In genomic region chr6:37170273-37171140, GRCh38 we compare ENCODE assay signal across 8 cellular contexts. TPM values are rescaled to one million over a fixed set of nuclear protein-coding genes. Genes with fewer than 3 reads are reported as not detected.
DNase-seq lines count a peak whose midpoint lies in the region; ATAC-seq and TF ChIP-seq lines count a peak whose summit lies in the region.

No MANE protein-coding gene starts in this region.

- H3K27ac Mint-ChIP-seq in activated T-helper 1 cell treated with anti-CD3 and anti-CD28 coated beads, Interleukin-12 subunit alpha, Interleukin-12 subunit beta, Interleukin-2, Interleukin-4 antibody, amounts not matched to agents 30 ng/mL and 10 ng/mL and 1 ng/mL, durations not matched to agents 14 hours and 24 hours and 36 hours = peak overlapping the region; percentile 91
- peak overlapping the region; percentile 96 for H3K27ac Mint-ChIP-seq in neural progenitor cell

- intact Hi-C loops in activated T-helper 1 cell treated with anti-CD3 and anti-CD28 coated beads, Interleukin-12 subunit alpha, Interleukin-12 subunit beta, Interleukin-2, Interleukin-4 antibody, amounts not matched to agents 30 ng/mL and 10 ng/mL and 1 ng/mL, durations not matched to agents 14 hours and 24 hours and 36 hours (cut with micrococcal nuclease) = loop anchor here (5.0 kb wide), 1 partner anchor 413 kb away; no protein-coding TSS in a partner anchor

- H3K36me3 ChIP-seq in neural progenitor cell = peaks cover 3% of the 10 kb centered on the region

- H3K4me2 ChIP-seq in neural progenitor cell = peak overlapping the region; percentile 96

- TF ChIP-seq CTCF in AG10803 (conservative IDR thresholded peaks at IDR 0.05; ENCODE audit: low read length) (peak; percentile 18; the same call in 1 of the 2 replicates), fibroblast of villous mesenchyme (IDR thresholded peaks at IDR 0.05; ENCODE audit: insufficient read depth, low read depth, low read length) (peak; percentile 14), neural progenitor cell (IDR thresholded peaks at IDR 0.05) (peak; percentile 36)

- H3K79me2 ChIP-seq in neural progenitor cell (ENCODE audit: low read depth) = peaks cover 35% of the 10 kb centered on the region

- H3K4me1 Mint-ChIP-seq in activated T-helper 1 cell treated with anti-CD3 and anti-CD28 coated beads, Interleukin-12 subunit alpha, Interleukin-12 subunit beta, Interleukin-2, Interleukin-4 antibody, amounts not matched to agents 30 ng/mL and 10 ng/mL and 1 ng/mL, durations not matched to agents 14 hours and 24 hours and 36 hours (ENCODE audit: low read depth) = peaks cover 50% of the 10 kb centered on the region
- peaks cover 29% of the 10 kb centered on the region for H3K4me1 Mint-ChIP-seq in neural progenitor cell

- H3K27me3 Mint-ChIP-seq in activated T-helper 1 cell treated with anti-CD3 and anti-CD28 coated beads, Interleukin-12 subunit alpha, Interleukin-12 subunit beta, Interleukin-2, Interleukin-4 antibody, amounts not matched to agents 30 ng/mL and 10 ng/mL and 1 ng/mL, durations not matched to agents 14 hours and 24 hours and 36 hours (ENCODE audit: insufficient read depth) = peaks cover 2% of the 10 kb centered on the region
- peaks cover 13% of the 10 kb centered on the region for H3K27me3 Mint-ChIP-seq in neural progenitor cell (ENCODE audit: insufficient read depth, low read depth)

- H3K4me3 ChIP-seq in AG10803 (ENCODE audit: low read length) = peak overlapping the region; percentile 92
- peak overlapping the region; percentile 97 for H3K4me3 ChIP-seq in fibroblast of villous mesenchyme (ENCODE audit: low read depth, low read length)
- H3K4me3 ChIP-seq in neural progenitor cell = peak overlapping the region; percentile 99

- H3K4me1 ChIP-seq in neural progenitor cell = peaks cover 16% of the 10 kb centered on the region

- DNase-seq in AG10803 (ENCODE audit: low read depth) (peak; percentile 42), NCI-H748 treated with DMSO at 0.1 percent for 48 hours (lab: John Stamatoyannopoulos, UW) (peak; percentile 54), fibroblast of villous mesenchyme (ENCODE audit: low read depth) (peak; percentile 34), neural progenitor cell (ENCODE audit: low spot score) (peak; percentile 83), kidney glomerular epithelial cell (lab: John Stamatoyannopoulos, UW) (no peak)
- peak; percentile 37 for DNase-seq in activated T-helper 1 cell treated with anti-CD3 and anti-CD28 coated beads, Interleukin-12 subunit alpha, Interleukin-12 subunit beta, Interleukin-2, Interleukin-4 antibody, amounts not matched to agents 30 ng/mL and 10 ng/mL and 1 ng/mL, durations not matched to agents 14 hours and 24 hours and 36 hours (ENCODE audit: low spot score)

- ATAC-seq in GM18867 (IDR thresholded peaks at IDR 0.05; ENCODE audit: unreplicated experiment) = peak; percentile 31
- peak; percentile 30 for ATAC-seq in HG03066 (IDR thresholded peaks at IDR 0.05; ENCODE audit: low read depth, unreplicated experiment)

- peaks cover 36% of the 10 kb centered on the region for H3F3A ChIP-seq in neural progenitor cell (ENCODE audit: low read depth)

- no peaks in the 10 kb centered on the region for H3K9me3 Mint-ChIP-seq in activated T-helper 1 cell treated with anti-CD3 and anti-CD28 coated beads, Interleukin-12 subunit alpha, Interleukin-12 subunit beta, Interleukin-2, Interleukin-4 antibody, amounts not matched to agents 30 ng/mL and 10 ng/mL and 1 ng/mL, durations not matched to agents 14 hours and 24 hours and 36 hours
- no peaks in the 10 kb centered on the region for H3K9me3 Mint-ChIP-seq in neural progenitor cell

- peak overlapping the region; percentile 69 for H3K9ac ChIP-seq in neural progenitor cell

- H3K9me3 ChIP-seq in neural progenitor cell (ENCODE audit: low read depth) = no peaks in the 10 kb centered on the region

- peak overlapping the region; percentile 58 for H2AFZ ChIP-seq in neural progenitor cell (replicated peaks)

- peak overlapping the region; percentile 27 for H3K27ac ChIP-seq in neural progenitor cell

- H3K4me3 Mint-ChIP-seq in activated T-helper 1 cell treated with anti-CD3 and anti-CD28 coated beads, Interleukin-12 subunit alpha, Interleukin-12 subunit beta, Interleukin-2, Interleukin-4 antibody, amounts not matched to agents 30 ng/mL and 10 ng/mL and 1 ng/mL, durations not matched to agents 14 hours and 24 hours and 36 hours = peak overlapping the region; percentile 89
- H3K4me3 Mint-ChIP-seq in neural progenitor cell = peak overlapping the region; percentile 89

- H3K27me3 ChIP-seq in neural progenitor cell = peaks cover 12% of the 10 kb centered on the region

- H4K20me1 ChIP-seq in neural progenitor cell (ENCODE audit: low read depth) = peaks cover 23% of the 10 kb centered on the region

- peaks cover 45% of the 10 kb centered on the region for H3K36me3 Mint-ChIP-seq in activated T-helper 1 cell treated with anti-CD3 and anti-CD28 coated beads, Interleukin-12 subunit alpha, Interleukin-12 subunit beta, Interleukin-2, Interleukin-4 antibody, amounts not matched to agents 30 ng/mL and 10 ng/mL and 1 ng/mL, durations not matched to agents 14 hours and 24 hours and 36 hours (ENCODE audit: low read depth)
- H3K36me3 Mint-ChIP-seq in neural progenitor cell = peaks cover 10% of the 10 kb centered on the region

RNA-seq across cellular contexts. Expression of gene PIM1, which starts 0.6 kb away (rescaled TPM):
- 182 and 192 TPM in 2 replicates for total RNA-seq in activated T-helper 1 cell treated with anti-CD3 and anti-CD28 coated beads, Interleukin-12 subunit alpha, Interleukin-12 subunit beta, Interleukin-2, Interleukin-4 antibody, amounts not matched to agents 30 ng/mL and 10 ng/mL and 1 ng/mL, durations not matched to agents 14 hours and 24 hours and 36 hours
- total RNA-seq in fibroblast of villous mesenchyme (22.9 and 28.0 TPM in 2 replicates), neural progenitor cell (ENCODE audit: low replicate concordance) (9.1 and 18.9 TPM in 2 replicates)
